ENCODE assay signal across 19 cellular contexts in the genomic region with DNA sequence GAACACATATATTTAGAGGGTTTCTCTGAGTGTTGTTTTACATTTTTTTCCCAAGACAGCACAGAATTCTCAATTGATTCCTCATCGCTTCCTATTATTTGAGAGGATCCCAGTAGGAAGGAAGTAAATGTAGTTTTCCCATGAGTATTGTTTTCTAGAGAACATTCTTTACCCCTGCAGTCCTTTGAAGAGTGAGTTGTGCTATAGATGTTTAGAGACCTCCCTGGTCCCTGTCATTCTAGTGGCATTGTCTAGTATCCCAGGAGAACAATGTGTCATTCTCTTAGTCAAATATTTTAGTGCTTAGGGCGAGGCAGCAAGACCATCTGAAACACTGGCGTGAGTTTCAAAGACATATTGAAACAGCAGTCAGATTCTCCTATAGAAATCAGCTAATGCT. TPM values are rescaled to one million over a fixed set of nuclear protein-coding genes. Genes with fewer than 3 reads are reported as not detected.
DNase-seq lines count a peak whose midpoint lies in the region; ATAC-seq, FAIRE-seq and TF ChIP-seq lines count a peak whose summit lies in the region.
"Had no signal": no experiment of that assay in that cellular context is flagged by ENCODE, and none has a peak within 500 bp of the region (broad histone marks: within the 10 kb centered on the region; RNA-seq: fewer than 3 reads in every experiment).

No MANE protein-coding gene starts in this region.

- 80% methylated on average over 2 of the region's 3 CpGs; no CpG with 5 or more reads in 1 of the 2 experiments for WGBS in mesodermal cell (ENCODE audit: insufficient coverage in 2 of 2), 2 experiments

- H3K36me3 ChIP-seq in ACC112 (ENCODE audit: insufficient read depth, low read length): no peaks in the 10 kb centered on the region
- H3K36me3 ChIP-seq in bronchial epithelial cell (ENCODE audit: control insufficient read depth, insufficient read depth, low read length): no peaks in the 10 kb centered on the region
- no peaks in the 10 kb centered on the region for H3K36me3 ChIP-seq in mesodermal cell (ENCODE audit: control insufficient read depth, insufficient read depth, low read length)
- H3K36me3 ChIP-seq: suprapubic skin had no signal

- no peaks in the 10 kb centered on the region for H3K27me3 ChIP-seq in ACC112 (ENCODE audit: insufficient read depth, low read length)
- H3K27me3 ChIP-seq in bronchial epithelial cell (ENCODE audit: control insufficient read depth, insufficient read depth, low read length): no peaks in the 10 kb centered on the region
- H3K27me3 ChIP-seq: suprapubic skin had no signal

- TF ChIP-seq CTCF in bronchial epithelial cell (IDR thresholded peaks at IDR 0.05; ENCODE audit: insufficient read depth, low read length, severe bottlenecking) (no peak), progenitor cell of endocrine pancreas (IDR thresholded peaks at IDR 0.05; ENCODE audit: unreplicated experiment) (no peak)

- H3K79me2 ChIP-seq in ACC112 (ENCODE audit: control insufficient read depth, insufficient read depth, low read length, unreplicated experiment): no peaks in the 10 kb centered on the region

- no peak overlapping the region for H3K4me3 Mint-ChIP-seq in progenitor cell of endocrine pancreas (ENCODE audit: low read depth)
- H3K4me3 Mint-ChIP-seq: CD4-positive, alpha-beta T cell; nephron progenitor cell had no signal

- H3K36me3 Mint-ChIP-seq in progenitor cell of endocrine pancreas (ENCODE audit: insufficient read depth): peaks cover 23% of the 10 kb centered on the region

- H3K4me1 ChIP-seq in ACC112 (ENCODE audit: control insufficient read depth, insufficient read depth, low read length, unreplicated experiment) (peaks cover 49% of the 10 kb centered on the region), mesodermal cell (ENCODE audit: control insufficient read depth, insufficient read depth, low read length, poor library complexity, severe bottlenecking) (peaks cover 28% of the 10 kb centered on the region)

- no peak for ATAC-seq in SK-N-SH treated with all-trans-retinoic acid at 6 μM for 48 hours

- no peak for FAIRE-seq in bronchial epithelial cell (lab: Jason Lieb, UNC)
- FAIRE-seq: keratinocyte had no signal

- H2AFZ ChIP-seq in ACC112 (ENCODE audit: low read length, unreplicated experiment): peak overlapping the region; percentile 64

- peak overlapping the region; percentile 49 for H3K27ac ChIP-seq in ACC112 (ENCODE audit: low read depth, low read length)
- peak overlapping the region; percentile 67 for H3K27ac ChIP-seq in mesodermal cell (ENCODE audit: low read depth, low read length, severe bottlenecking)
- H3K27ac ChIP-seq: suprapubic skin had no signal

- DNase-seq in HT1080 (ENCODE audit: low read depth): peak; percentile 86
- peak; percentile 29 for DNase-seq in bronchial epithelial cell (ENCODE audit: low read depth)
- DNase-seq in progenitor cell of endocrine pancreas (ENCODE audit: low spot score, unreplicated experiment): no peak
- DNase-seq in SK-N-DZ (ENCODE audit: low spot score): no peak
- DNase-seq in activated CD4-positive, alpha-beta T cell treated with anti-CD3 and anti-CD28 coated beads for 48 hours: no peak
- DNase-seq: activated CD4-positive, alpha-beta T cell treated with anti-CD3 and anti-CD28 coated beads, Interleukin-2, amount 50 U/mL, for 1 hour; activated gamma-delta T cell treated with Interleukin-2 at 50 U/mL for 16 hours; CD4-positive, alpha-beta T cell; DMS53; hypothalamus; NCI-H1930; NCI-H226; nephron progenitor cell; T-helper 1 cell had no signal

- no peaks in the 10 kb centered on the region for H3K27me3 Mint-ChIP-seq in progenitor cell of endocrine pancreas

- H3K9me3 ChIP-seq in mesodermal cell (ENCODE audit: control insufficient read depth, low read length): no peaks in the 10 kb centered on the region
- H3K9me3 ChIP-seq: suprapubic skin had no signal

- H3K27ac Mint-ChIP-seq in progenitor cell of endocrine pancreas: no peak overlapping the region
- H3K27ac Mint-ChIP-seq: CD4-positive, alpha-beta T cell; nephron progenitor cell had no signal

- H3K4me3 ChIP-seq in ACC112 (ENCODE audit: low read depth, low read length) (no peak overlapping the region), bronchial epithelial cell (ENCODE audit: low read depth, low read length) (no peak overlapping the region), mesodermal cell (ENCODE audit: extremely low read depth, insufficient read depth, low read length, poor library complexity, severe bottlenecking) (no peak overlapping the region)
- H3K4me3 ChIP-seq: suprapubic skin had no signal

- no peaks in the 10 kb centered on the region for H3K9me3 Mint-ChIP-seq in progenitor cell of endocrine pancreas (ENCODE audit: low read depth)
- H3K9me3 Mint-ChIP-seq: CD4-positive, alpha-beta T cell; nephron progenitor cell had no signal

- H3K4me1 Mint-ChIP-seq in progenitor cell of endocrine pancreas (ENCODE audit: low read depth): peaks cover 23% of the 10 kb centered on the region

TF ChIP-seq in SK-N-SH treated with all-trans-retinoic acid at 6 μM for 48 hours, 23 proteins besides CTCF, POLR2A, EP300 and RAD21:
- no peak for TF ChIP-seq BACH2 (CRISPR knock-in tag; IDR thresholded peaks at IDR 0.05; ENCODE audit: borderline replicate concordance)
- TF ChIP-seq ARNTL (CRISPR knock-in tag; IDR thresholded peaks at IDR 0.05; ENCODE audit: borderline replicate concordance, low read depth): no peak
- no peak for TF ChIP-seq GLIS3 (CRISPR knock-in tag; IDR thresholded peaks at IDR 0.05)
- TF ChIP-seq ISL1 (CRISPR knock-in tag; IDR thresholded peaks at IDR 0.05): no peak
- no peak for TF ChIP-seq RARB (CRISPR knock-in tag; IDR thresholded peaks at IDR 0.05)
- TF ChIP-seq ZNF565 (CRISPR knock-in tag; conservative IDR thresholded peaks at IDR 0.05; ENCODE audit: low read depth): no peak
TF ChIP-seq in SK-N-SH treated with all-trans-retinoic acid at 6 μM for 48 hours: peak in this region for 0.

RNA-seq across cellular contexts. Expression of a gene that starts 32.5 kb away (rescaled TPM):
- total RNA-seq in HT1080 (2014; rRNA removed; shearing (Covaris generic)): 9.3 and 14.6 TPM in 2 replicates
- polyA plus RNA-seq in HT1080 (2015; cell fraction: cytosol; rRNA removed): 30.9 and 36.6 TPM in 2 replicates
- 74.0 and 79.3 TPM in 2 replicates for polyA plus RNA-seq in HT1080 (2015; cell fraction: nucleus; rRNA removed)
- total RNA-seq in bronchial epithelial cell (1.1 and 1.9 TPM in 2 replicates), progenitor cell of endocrine pancreas (92.6 and 94.2 TPM in 2 replicates)
- 30.0 TPM for polyA plus RNA-seq in mesodermal cell (2013, experiment 1 of 2)
- polyA plus RNA-seq in mesodermal cell (2013, experiment 2 of 2): 20.3 TPM
- not detected in 2 replicates for polyA plus RNA-seq in SK-N-DZ (2014; cell fraction: cytosol; rRNA removed)
- polyA plus RNA-seq in SK-N-DZ (2014; cell fraction: nucleus; rRNA removed): not detected in 2 replicates
- total RNA-seq: CD4-positive, alpha-beta T cell had no signal

Comparison
In these comparisons a context has a peak if more than half of its experiments do, and no peak if none do; other contexts are left out.
1. DNase-seq: peak in HT1080 (single experiment) and bronchial epithelial cell (single experiment); none in progenitor cell of endocrine pancreas (single experiment), SK-N-DZ (single experiment) and activated CD4-positive, alpha-beta T cell treated with anti-CD3 and anti-CD28 coated beads for 48 hours (single experiment).